ENCODE assay signal across 15 cellular contexts in genomic region chr1:64129708-64130107, GRCh38.
DNase-seq lines count a peak whose midpoint lies in the region; ATAC-seq and TF ChIP-seq lines count a peak whose summit lies in the region.
"Had no signal": no experiment of that assay in that cellular context is flagged by ENCODE, and none has a peak within 500 bp of the region (broad histone marks: within the 10 kb centered on the region; RNA-seq: fewer than 3 reads in every experiment).

No MANE protein-coding gene starts in this region.

- peak overlapping the region; percentile 31 to 48 for H3K27ac ChIP-seq in ascending aorta
- H3K27ac ChIP-seq: BLaER1 treated with 17β-estradiol and CSF1 and Interleukin-3, amounts not matched to agents 10 nM and 100 nM; GM23248 had no signal

- TF ChIP-seq CTCF in ascending aorta (IDR thresholded peaks at IDR 0.05) (no peak), nephron (IDR thresholded peaks at IDR 0.05; ENCODE audit: unreplicated experiment in 3 of 3) (no peak)

- intact Hi-C loops in ascending aorta (cut with DNase I): loop anchor here (5.0 kb wide), 1 partner anchor 302 kb away; no protein-coding TSS in a partner anchor

- H3K9me3 Mint-ChIP-seq in nephron: no peaks in the 10 kb centered on the region
- no peaks in the 10 kb centered on the region for H3K9me3 Mint-ChIP-seq in stimulated activated memory B cell treated with anti-CD40 and anti-IgM and Interleukin-4, amounts not matched to agents 10 μg/mL and 1 μg/mL and 100 μg/mL, for 72 hours
- H3K9me3 Mint-ChIP-seq: CD8-positive, alpha-beta T cell had no signal

- ATAC-seq in stimulated activated memory B cell treated with anti-CD40 and anti-IgM and Interleukin-4, amounts not matched to agents 10 μg/mL and 1 μg/mL and 100 μg/mL, for 72 hours: no peak
- no peak for ATAC-seq in GM18517 (IDR thresholded peaks at IDR 0.05; ENCODE audit: unreplicated experiment)
- ATAC-seq: CD8-positive, alpha-beta T cell had no signal

- H3K4me1 Mint-ChIP-seq in nephron: peaks cover 38% of the 10 kb centered on the region
- no peaks in the 10 kb centered on the region for H3K4me1 Mint-ChIP-seq in stimulated activated memory B cell treated with anti-CD40 and anti-IgM and Interleukin-4, amounts not matched to agents 10 μg/mL and 1 μg/mL and 100 μg/mL, for 72 hours

- H3K4me1 ChIP-seq in ascending aorta: peaks cover 0 to 30% of the 10 kb centered on the region in 2 donors
- H3K4me1 ChIP-seq: HAP-1 had no signal

- H3K36me3 Mint-ChIP-seq in nephron (ENCODE audit: low read depth): no peaks in the 10 kb centered on the region
- H3K36me3 Mint-ChIP-seq in stimulated activated memory B cell treated with anti-CD40 and anti-IgM and Interleukin-4, amounts not matched to agents 10 μg/mL and 1 μg/mL and 100 μg/mL, for 72 hours: no peaks in the 10 kb centered on the region
- H3K36me3 Mint-ChIP-seq: CD8-positive, alpha-beta T cell had no signal

- no peak overlapping the region for H3K4me3 Mint-ChIP-seq in nephron
- H3K4me3 Mint-ChIP-seq in stimulated activated memory B cell treated with anti-CD40 and anti-IgM and Interleukin-4, amounts not matched to agents 10 μg/mL and 1 μg/mL and 100 μg/mL, for 72 hours: no peak overlapping the region
- H3K4me3 Mint-ChIP-seq: B cell; CD8-positive, alpha-beta T cell had no signal

- DNase-seq in ascending aorta (ENCODE audit: low spot score in 2 of 2): no peak
- peak; percentile 77 for DNase-seq in fibroblast of gingiva (ENCODE audit: low read depth)
- DNase-seq in stromal cell of bone marrow (ENCODE audit: low read depth): peak; percentile 42
- no peak for DNase-seq in midbrain (lab: John Stamatoyannopoulos, UW)
- DNase-seq: Calu3; CD8-positive, alpha-beta T cell; DMS79 treated with DMSO at 0.1 percent for 48 hours; GF-D8; GM23248 had no signal

- peak overlapping the region in 2 of 3 experiments; percentile 55 to 62 for H3K27ac Mint-ChIP-seq in nephron
- H3K27ac Mint-ChIP-seq in stimulated activated memory B cell treated with anti-CD40 and anti-IgM and Interleukin-4, amounts not matched to agents 10 μg/mL and 1 μg/mL and 100 μg/mL, for 72 hours: no peak overlapping the region
- H3K27ac Mint-ChIP-seq: B cell; CD8-positive, alpha-beta T cell had no signal

- no peaks in the 10 kb centered on the region for H3K36me3 ChIP-seq in ascending aorta
- H3K36me3 ChIP-seq: BLaER1 treated with 17β-estradiol and CSF1 and Interleukin-3, amounts not matched to agents 10 nM and 100 nM; HAP-1 had no signal

- peaks cover 4% of the 10 kb centered on the region for H3K27me3 Mint-ChIP-seq in nephron (ENCODE audit: low read depth)
- H3K27me3 Mint-ChIP-seq in stimulated activated memory B cell treated with anti-CD40 and anti-IgM and Interleukin-4, amounts not matched to agents 10 μg/mL and 1 μg/mL and 100 μg/mL, for 72 hours: peaks cover 40% of the 10 kb centered on the region

- no peak overlapping the region for H3K4me3 ChIP-seq in ascending aorta
- H3K4me3 ChIP-seq: BLaER1 treated with 17β-estradiol and CSF1 and Interleukin-3, amounts not matched to agents 10 nM and 100 nM; GM23248; HAP-1 had no signal

- no peaks in the 10 kb centered on the region for H3K27me3 ChIP-seq in ascending aorta
- H3K27me3 ChIP-seq: BLaER1 treated with 17β-estradiol and CSF1 and Interleukin-3, amounts not matched to agents 10 nM and 100 nM had no signal

- no peaks in the 10 kb centered on the region for H3K9me3 ChIP-seq in ascending aorta
- H3K9me3 ChIP-seq: BLaER1 treated with 17β-estradiol and CSF1 and Interleukin-3, amounts not matched to agents 10 nM and 100 nM; HAP-1 had no signal

Comparison
In these comparisons a context has a peak if more than half of its experiments do, and no peak if none do; other contexts are left out.
1. DNase-seq: peak in fibroblast of gingiva (single experiment) and stromal cell of bone marrow (single experiment); none in ascending aorta (0 of 2) and midbrain (single experiment).